Comparison of ENCODE assay signal across 7 cellular contexts in the genomic region with DNA sequence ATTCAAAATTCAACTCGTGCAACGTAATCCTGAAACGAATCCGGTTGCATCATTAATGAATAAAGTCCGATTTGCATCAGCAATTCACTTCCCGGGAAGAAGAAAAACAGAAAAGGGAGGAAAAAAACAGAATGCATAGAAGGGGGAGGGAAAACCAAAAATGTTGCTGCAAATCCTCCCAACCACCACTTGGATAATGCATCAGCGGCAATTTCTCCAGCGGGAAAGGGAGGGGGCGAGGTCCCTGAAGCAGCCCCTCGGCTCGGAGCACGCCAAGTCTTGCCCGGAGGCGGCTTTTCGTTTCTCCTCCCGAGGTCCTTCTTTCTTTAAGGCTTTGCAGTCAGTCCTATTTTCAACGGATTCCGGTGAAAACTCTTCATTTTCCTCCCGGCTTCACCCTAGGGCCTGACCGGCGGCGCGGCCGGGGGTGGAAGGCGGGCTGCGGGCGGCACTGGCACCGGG. TPM values are rescaled to one million over a fixed set of nuclear protein-coding genes. Genes with fewer than 3 reads are reported as not detected.
A peak's percentile ranks its signal among the peaks of the same experiment; 100 is the strongest.
DNase-seq lines count a peak whose midpoint lies in the region; ATAC-seq and TF ChIP-seq lines count a peak whose summit lies in the region.

No MANE protein-coding gene starts in this region.

- H3K27ac ChIP-seq in VCaP (peak overlapping the region; percentile 83), tibial nerve (peak overlapping the region; percentile 91 to 96 (median 95))

- H3K27me3 ChIP-seq in tibial nerve, result no peaks in the 10 kb centered on the region

- DNase-seq in G401 (ENCODE audit: low spot score) (peak; percentile 72), LNCaP clone FGC (ENCODE audit: low read depth) (no peak), epidermal melanocyte (ENCODE audit: insufficient read length, low spot score) (peak; percentile 54), midbrain (lab: John Stamatoyannopoulos, UW) (peak; percentile 68), tibial nerve (ENCODE audit: low spot score in 2 of 2) (peak in 1 of 2 donors; percentile 16)

- in situ Hi-C loops in G401 (cut with HindIII; ENCODE audit: low sequenced_read_pairs), result no loop called here

- TF ChIP-seq POLR2A in tibial nerve (IDR thresholded peaks at IDR 0.05), result no peak

- no peaks in the 10 kb centered on the region for H3K36me3 ChIP-seq in tibial nerve

- H3K4me1 ChIP-seq in tibial nerve, result peaks cover 0 to 29% (median 2%) of the 10 kb centered on the region in 4 donors

- peak overlapping the region; percentile 61 for H3K4me3 ChIP-seq in LNCaP clone FGC (ENCODE audit: low read depth, low read length)
- peak overlapping the region; percentile 65 to 93 (median 86) for H3K4me3 ChIP-seq in tibial nerve

- no peak for ATAC-seq in GM19467 (IDR thresholded peaks at IDR 0.05; ENCODE audit: unreplicated experiment)

- 1 to 2% methylated on average over 28 of the region's 28 CpGs for WGBS in tibial nerve, 2 donors

- TF ChIP-seq EP300 in tibial nerve (IDR thresholded peaks at IDR 0.05), result no peak

- TF ChIP-seq CTCF in LNCaP clone FGC (IDR thresholded peaks at IDR 0.05; ENCODE audit: control insufficient read depth, extremely low read depth, insufficient read depth), result no peak
- no peak for TF ChIP-seq CTCF in VCaP (conservative IDR thresholded peaks at IDR 0.05)
- peak in 2 of 5 experiments; percentile 28 to 45 for TF ChIP-seq CTCF in tibial nerve (IDR thresholded peaks at IDR 0.05)

- no peaks in the 10 kb centered on the region for H3K9me3 ChIP-seq in tibial nerve

RNA-seq across cellular contexts. Expression of a gene that starts 0.7 kb away (rescaled TPM):
- total RNA-seq in G401 (2014; rRNA removed; shearing (Covaris generic)), result 9.8 and 13.1 TPM in 2 replicates
- 10 to 100 TPM; 47.0 to 58.6 (median 54.8) TPM for total RNA-seq in tibial nerve
